In genomic region chr11:65900899-65901180, GRCh38 we compare ENCODE assay signal across 10 cellular contexts. TPM values are rescaled to one million over a fixed set of nuclear protein-coding genes. Genes with fewer than 3 reads are reported as not detected.
DNase-seq lines count a peak whose midpoint lies in the region; ATAC-seq and TF ChIP-seq lines count a peak whose summit lies in the region.
"Had no signal": no experiment of that assay in that cellular context is flagged by ENCODE, and none has a peak within 500 bp of the region (broad histone marks: within the 10 kb centered on the region; RNA-seq: fewer than 3 reads in every experiment).

No MANE protein-coding gene starts in this region.

- peaks cover 2% of the 10 kb centered on the region for H3K79me1 ChIP-seq in mesenchymal stem cell (replicated peaks; ENCODE audit: low read length, poor library complexity, severe bottlenecking)

- H3K9me3 Mint-ChIP-seq in activated naive CD8-positive, alpha-beta T cell (ENCODE audit: low read depth), result no peaks in the 10 kb centered on the region
- no peaks in the 10 kb centered on the region for H3K9me3 Mint-ChIP-seq in activated naive CD8-positive, alpha-beta T cell treated with anti-CD3 and anti-CD28 coated beads for 36 hours

- H3K9me3 ChIP-seq in adipocyte (ENCODE audit: control insufficient read depth, low read length), result no peaks in the 10 kb centered on the region
- H3K9me3 ChIP-seq in mesenchymal stem cell (ENCODE audit: control insufficient read depth, low read length), result no peaks in the 10 kb centered on the region
- H3K9me3 ChIP-seq in tibial artery, result no peaks in the 10 kb centered on the region
- H3K9me3 ChIP-seq: pancreas had no signal

- no peak for TF ChIP-seq CTCF in tibial artery (IDR thresholded peaks at IDR 0.05)

- H3K9ac ChIP-seq in adipocyte (ENCODE audit: low read length) (peak overlapping the region; percentile 37), mesenchymal stem cell (ENCODE audit: low read length) (peak overlapping the region; percentile 67)

- H3K36me3 Mint-ChIP-seq in activated naive CD8-positive, alpha-beta T cell, result no peaks in the 10 kb centered on the region
- peaks cover 13% of the 10 kb centered on the region for H3K36me3 Mint-ChIP-seq in activated naive CD8-positive, alpha-beta T cell treated with anti-CD3 and anti-CD28 coated beads for 36 hours

- no peak overlapping the region for H3K18ac ChIP-seq in mesenchymal stem cell (ENCODE audit: low read depth in 1 of 2, low read length in 2 of 2)

- peaks cover 8% of the 10 kb centered on the region for H3K36me3 ChIP-seq in adipocyte (ENCODE audit: control insufficient read depth, insufficient read depth, low read length, severe bottlenecking)
- peaks cover 15 to 23% of the 10 kb centered on the region in 2 experiments for H3K36me3 ChIP-seq in mesenchymal stem cell (ENCODE audit: control insufficient read depth in 1 of 2, insufficient read depth in 2 of 2, low read depth in 1 of 2, low read length in 2 of 2)
- no peaks in the 10 kb centered on the region for H3K36me3 ChIP-seq in tibial artery
- H3K36me3 ChIP-seq: pancreas had no signal

- H3K4me1 Mint-ChIP-seq in activated naive CD8-positive, alpha-beta T cell (ENCODE audit: low read depth), result peaks cover 17% of the 10 kb centered on the region
- H3K4me1 Mint-ChIP-seq in activated naive CD8-positive, alpha-beta T cell treated with anti-CD3 and anti-CD28 coated beads for 36 hours, result peaks cover 19% of the 10 kb centered on the region

- intact Hi-C loops in tibial artery (cut with DNase I; ENCODE audit: low total_unique reads), result no loop called here

- H2BK12ac ChIP-seq in mesenchymal stem cell (ENCODE audit: low read length in 2 of 2), result peak overlapping the region in 1 of 2 experiments; percentile 52

- no peak overlapping the region for H2BK5ac ChIP-seq in mesenchymal stem cell (ENCODE audit: low read depth, low read length, poor library complexity, severe bottlenecking)

- peaks cover 1% of the 10 kb centered on the region for H3K27me3 Mint-ChIP-seq in activated naive CD8-positive, alpha-beta T cell
- peaks cover 3% of the 10 kb centered on the region for H3K27me3 Mint-ChIP-seq in activated naive CD8-positive, alpha-beta T cell treated with anti-CD3 and anti-CD28 coated beads for 36 hours

- H3K4ac ChIP-seq in mesenchymal stem cell (ENCODE audit: low read depth in 1 of 2, low read length in 2 of 2), result no peak overlapping the region

- H3K4me2 ChIP-seq in mesenchymal stem cell (ENCODE audit: low read length, poor library complexity, severe bottlenecking), result peak overlapping the region; percentile 92

- H2AFZ ChIP-seq in mesenchymal stem cell (ENCODE audit: low read depth, low read length), result no peak overlapping the region

- ATAC-seq in HG03354 (IDR thresholded peaks at IDR 0.05; ENCODE audit: poor library complexity, severe bottlenecking, unreplicated experiment), result no peak

- H3K4me1 ChIP-seq in adipocyte (ENCODE audit: control insufficient read depth, insufficient read depth, low read length) (peaks cover 55% of the 10 kb centered on the region), mesenchymal stem cell (ENCODE audit: control insufficient read depth, insufficient read depth, low read depth, low read length) (peaks cover 40% of the 10 kb centered on the region), tibial artery (peaks cover 0 to 19% (median 15%) of the 10 kb centered on the region in 4 donors)

- peak overlapping the region; percentile 28 for H3K27ac Mint-ChIP-seq in activated naive CD8-positive, alpha-beta T cell
- H3K27ac Mint-ChIP-seq in activated naive CD8-positive, alpha-beta T cell treated with anti-CD3 and anti-CD28 coated beads for 36 hours, result no peak overlapping the region

- DNase-seq in activated naive CD8-positive, alpha-beta T cell treated with anti-CD3 and anti-CD28 coated beads for 36 hours, result no peak
- DNase-seq in adipocyte (ENCODE audit: low read depth) (no peak), mesenchymal stem cell (no peak), tibial artery (no peak), NCI-H748 treated with DMSO at 0.1 percent for 48 hours (lab: John Stamatoyannopoulos, UW) (no peak), SK-N-DZ (ENCODE audit: low spot score) (no peak)
- DNase-seq: NCI-H1694 treated with DMSO at 0.1 percent for 48 hours had no signal

- peak overlapping the region; percentile 66 for H3K27ac ChIP-seq in mesenchymal stem cell (ENCODE audit: low read length, poor library complexity, severe bottlenecking)
- peak overlapping the region; percentile 63 to 76 for H3K27ac ChIP-seq in tibial artery

- H3K14ac ChIP-seq in mesenchymal stem cell (ENCODE audit: low read length in 2 of 2), result no peak overlapping the region

- no peak overlapping the region for H2AK5ac ChIP-seq in mesenchymal stem cell (ENCODE audit: low read length, severe bottlenecking)

- H3K4me3 Mint-ChIP-seq in activated naive CD8-positive, alpha-beta T cell, result peak overlapping the region; percentile 67
- H3K4me3 Mint-ChIP-seq in activated naive CD8-positive, alpha-beta T cell treated with anti-CD3 and anti-CD28 coated beads for 36 hours, result no peak overlapping the region

- no peak overlapping the region for H4K91ac ChIP-seq in mesenchymal stem cell (ENCODE audit: low read length)

- H3K27me3 ChIP-seq in adipocyte (replicated peaks; ENCODE audit: control insufficient read depth, insufficient read depth, low read length) (no peaks in the 10 kb centered on the region), mesenchymal stem cell (ENCODE audit: control insufficient read depth in 1 of 2, insufficient read depth in 1 of 2, low read length in 2 of 2) (no peaks in the 10 kb centered on the region), tibial artery (no peaks in the 10 kb centered on the region)
- H3K27me3 ChIP-seq: pancreas had no signal

- 83% methylated on average over 8 of the region's 11 CpGs for WGBS in mesenchymal stem cell

- H3K4me3 ChIP-seq in adipocyte (ENCODE audit: low read length), result peak overlapping the region; percentile 89
- H3K4me3 ChIP-seq in mesenchymal stem cell (ENCODE audit: insufficient read depth in 1 of 2, low read depth in 1 of 2, low read length in 2 of 2), result peak overlapping the region in 1 of 2 experiments; percentile 98
- H3K4me3 ChIP-seq in tibial artery, result peak overlapping the region; percentile 63

- H2BK15ac ChIP-seq in mesenchymal stem cell (ENCODE audit: low read depth, poor library complexity, severe bottlenecking), result peak overlapping the region; percentile 20

- no peak overlapping the region for H2BK120ac ChIP-seq in mesenchymal stem cell (ENCODE audit: low read depth, low read length)

- no peak overlapping the region for H4K8ac ChIP-seq in mesenchymal stem cell (ENCODE audit: low read length)

- H3K23ac ChIP-seq in mesenchymal stem cell (ENCODE audit: low read length in 2 of 2), result no peak overlapping the region

RNA-seq across cellular contexts. Expression of gene FOSL1, which starts 0.7 kb away (rescaled TPM):
- total RNA-seq in activated naive CD8-positive, alpha-beta T cell treated with anti-CD3 and anti-CD28 coated beads for 36 hours, result 10 to 100 TPM; 15.8 to 16.0 TPM
- polyA plus RNA-seq in mesenchymal stem cell (2013, experiment 1 of 2), result 40.2 TPM
- polyA plus RNA-seq in mesenchymal stem cell (2013, experiment 2 of 2), result 38.9 TPM
- not detected in 2 replicates for polyA plus RNA-seq in SK-N-DZ (2014; cell fraction: cytosol; rRNA removed)
- polyA plus RNA-seq in SK-N-DZ (2014; cell fraction: nucleus; rRNA removed), result not detected in 2 replicates

RNA-seq across cellular contexts. Expression of gene CCDC85B, which starts 10.4 kb away (rescaled TPM):
- 10 to 100 TPM; 78.5 to 81.3 TPM for total RNA-seq in activated naive CD8-positive, alpha-beta T cell treated with anti-CD3 and anti-CD28 coated beads for 36 hours
- 16.4 TPM for polyA plus RNA-seq in mesenchymal stem cell (2013, experiment 1 of 2)
- 16.3 TPM for polyA plus RNA-seq in mesenchymal stem cell (2013, experiment 2 of 2)
- 23.0 and 33.6 TPM in 2 replicates for polyA plus RNA-seq in SK-N-DZ (2014; cell fraction: cytosol; rRNA removed)
- 25.6 and 28.1 TPM in 2 replicates for polyA plus RNA-seq in SK-N-DZ (2014; cell fraction: nucleus; rRNA removed)

RNA-seq across cellular contexts. Expression of gene FIBP, which starts 12.6 kb away (rescaled TPM):
- 100 to 1,000 TPM; 113 to 114 TPM for total RNA-seq in activated naive CD8-positive, alpha-beta T cell treated with anti-CD3 and anti-CD28 coated beads for 36 hours
- 105 TPM for polyA plus RNA-seq in mesenchymal stem cell (2013, experiment 1 of 2)
- polyA plus RNA-seq in mesenchymal stem cell (2013, experiment 2 of 2), result 106 TPM
- polyA plus RNA-seq in SK-N-DZ (2014; cell fraction: cytosol; rRNA removed), result 115 and 152 TPM in 2 replicates
- polyA plus RNA-seq in SK-N-DZ (2014; cell fraction: nucleus; rRNA removed), result 150 and 171 TPM in 2 replicates

RNA-seq across cellular contexts. Expression of gene C11orf68, which starts 18.0 kb away (rescaled TPM):
- total RNA-seq in activated naive CD8-positive, alpha-beta T cell treated with anti-CD3 and anti-CD28 coated beads for 36 hours, result 10 to 100 TPM; 16.8 to 16.9 TPM
- polyA plus RNA-seq in mesenchymal stem cell (2013, experiment 1 of 2), result 38.9 TPM
- polyA plus RNA-seq in mesenchymal stem cell (2013, experiment 2 of 2), result 38.2 TPM
- 13.3 and 20.3 TPM in 2 replicates for polyA plus RNA-seq in SK-N-DZ (2014; cell fraction: cytosol; rRNA removed)
- 9.9 and 10.5 TPM in 2 replicates for polyA plus RNA-seq in SK-N-DZ (2014; cell fraction: nucleus; rRNA removed)

RNA-seq across cellular contexts. Expression of gene DRAP1, which starts 18.4 kb away (rescaled TPM):
- total RNA-seq in activated naive CD8-positive, alpha-beta T cell treated with anti-CD3 and anti-CD28 coated beads for 36 hours, result 100 to 1,000 TPM; 108 to 109 TPM
- 177 TPM for polyA plus RNA-seq in mesenchymal stem cell (2013, experiment 1 of 2)
- 180 TPM for polyA plus RNA-seq in mesenchymal stem cell (2013, experiment 2 of 2)
- polyA plus RNA-seq in SK-N-DZ (2014; cell fraction: cytosol; rRNA removed), result 63.8 and 70.1 TPM in 2 replicates
- 69.2 and 74.1 TPM in 2 replicates for polyA plus RNA-seq in SK-N-DZ (2014; cell fraction: nucleus; rRNA removed)
